12 cellular contexts compared by ENCODE assay signal in the genomic region with DNA sequence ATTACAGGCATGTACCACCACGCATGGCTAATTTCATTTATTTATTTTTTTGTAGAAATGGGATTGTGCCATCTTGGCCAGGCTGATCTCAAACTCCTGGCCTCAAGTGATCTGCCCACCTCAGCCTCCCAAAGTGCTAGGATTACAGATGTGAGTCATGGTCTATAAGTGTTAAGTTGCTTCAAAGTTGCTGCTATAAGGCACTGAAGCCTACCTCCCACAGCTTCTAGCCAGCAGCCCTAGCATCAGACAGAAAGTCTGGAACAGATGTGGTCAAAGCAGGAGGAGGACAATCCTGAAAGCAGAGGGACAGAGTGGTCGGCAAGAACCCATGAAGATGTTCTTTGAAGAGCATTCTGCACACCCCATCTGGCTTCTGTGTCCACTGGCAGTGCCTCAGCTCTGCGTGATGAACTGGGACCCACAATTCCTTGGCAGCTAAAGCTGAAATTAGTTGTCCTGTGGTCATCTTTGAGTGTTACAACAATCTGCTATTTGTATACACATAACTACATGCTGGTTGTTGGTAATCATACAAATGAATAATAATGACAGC. TPM values are rescaled to one million over a fixed set of nuclear protein-coding genes. Genes with fewer than 3 reads are reported as not detected.
DNase-seq lines count a peak whose midpoint lies in the region; ATAC-seq, FAIRE-seq and TF ChIP-seq lines count a peak whose summit lies in the region.
"Had no signal": no experiment of that assay in that cellular context is flagged by ENCODE, and none has a peak within 500 bp of the region (broad histone marks: within the 10 kb centered on the region; RNA-seq: fewer than 3 reads in every experiment).

No MANE protein-coding gene starts in this region.

- H3K9me3 Mint-ChIP-seq in naive thymus-derived CD4-positive, alpha-beta T cell: no peaks in the 10 kb centered on the region
- H3K9me3 Mint-ChIP-seq: natural killer cell had no signal

- no peak for TF ChIP-seq CTCF in astrocyte of the spinal cord (IDR thresholded peaks at IDR 0.05; ENCODE audit: low read depth, low read length)

- H3K36me3 Mint-ChIP-seq in naive thymus-derived CD4-positive, alpha-beta T cell: peaks cover 0 to 35% (median 10%) of the 10 kb centered on the region in 5 donors
- H3K36me3 Mint-ChIP-seq: natural killer cell had no signal

- DNase-seq in HTR-8/SVneo (ENCODE audit: insufficient read length, low spot score) (no peak), astrocyte of the spinal cord (ENCODE audit: low read depth, low spot score) (peak; percentile 78), NCI-H345 treated with DMSO at 0.1 percent for 48 hours (lab: John Stamatoyannopoulos, UW; ENCODE audit: unreplicated experiment) (no peak), HUDEP-2 (lab: John Stamatoyannopoulos, UW; ENCODE audit: unreplicated experiment in 76 of 76) (no peak)
- DNase-seq in naive thymus-derived CD4-positive, alpha-beta T cell: no peak
- DNase-seq: head of caudate nucleus, natural killer cell, NCI-H82 had no signal

- H3K4me1 ChIP-seq in BLaER1: peaks cover 99% of the 10 kb centered on the region
- peaks cover 20 to 44% of the 10 kb centered on the region in 2 donors for H3K4me1 ChIP-seq in naive thymus-derived CD4-positive, alpha-beta T cell (ENCODE audit: control insufficient read depth in 2 of 2, insufficient read depth in 2 of 2, low read length in 2 of 2)

- peak overlapping the region in 5 of 9 donors; percentile 12 to 77 (median 43) for H3K27ac Mint-ChIP-seq in naive thymus-derived CD4-positive, alpha-beta T cell

- peak overlapping the region; percentile 60 for H3K4me2 ChIP-seq in BLaER1

- H3K4me1 Mint-ChIP-seq in naive thymus-derived CD4-positive, alpha-beta T cell: peaks cover 45 to 83% (median 72%) of the 10 kb centered on the region in 7 donors

- H3K27ac ChIP-seq in BLaER1: peak overlapping the region; percentile 44; the same call in 1 of the 2 replicates
- H3K27ac ChIP-seq in naive thymus-derived CD4-positive, alpha-beta T cell (ENCODE audit: low read depth, low read length): no peak overlapping the region

- H3K27me3 ChIP-seq in BLaER1: no peaks in the 10 kb centered on the region
- H3K27me3 ChIP-seq in naive thymus-derived CD4-positive, alpha-beta T cell (ENCODE audit: control insufficient read depth in 2 of 2, insufficient read depth in 2 of 2, low read length in 2 of 2): no peaks in the 10 kb centered on the region

- H3K9me3 ChIP-seq in BLaER1: no peaks in the 10 kb centered on the region
- H3K9me3 ChIP-seq in naive thymus-derived CD4-positive, alpha-beta T cell (ENCODE audit: control insufficient read depth in 2 of 3, low read length in 3 of 3): no peaks in the 10 kb centered on the region

- no peaks in the 10 kb centered on the region for H3K27me3 Mint-ChIP-seq in naive thymus-derived CD4-positive, alpha-beta T cell

- peak; percentile 76 for FAIRE-seq in HTR-8/SVneo (lab: Jason Lieb, UNC)
- FAIRE-seq: K562 had no signal

- H3K4me3 Mint-ChIP-seq in naive thymus-derived CD4-positive, alpha-beta T cell: no peak overlapping the region
- H3K4me3 Mint-ChIP-seq: natural killer cell had no signal

- H3K36me3 ChIP-seq in BLaER1: peaks cover 48% of the 10 kb centered on the region
- peaks cover 0 to 7% (median 0%) of the 10 kb centered on the region in 3 experiments for H3K36me3 ChIP-seq in naive thymus-derived CD4-positive, alpha-beta T cell (ENCODE audit: control insufficient read depth in 2 of 3, insufficient read depth in 3 of 3, low read length in 3 of 3)

- in situ Hi-C loops in astrocyte of the spinal cord (cut with HindIII; ENCODE audit: low sequenced_read_pairs): no loop called here

- H4K20me1 ChIP-seq in BLaER1: no peaks in the 10 kb centered on the region

- intact Hi-C loops in naive thymus-derived CD4-positive, alpha-beta T cell (cut with micrococcal nuclease): no loop called here

- ATAC-seq in naive thymus-derived CD4-positive, alpha-beta T cell: no peak
- no peak for ATAC-seq in GM19395 (IDR thresholded peaks at IDR 0.05; ENCODE audit: unreplicated experiment)
- no peak for ATAC-seq in GM21737 (IDR thresholded peaks at IDR 0.05; ENCODE audit: unreplicated experiment)
- ATAC-seq: K562 had no signal

- POLR2A ChIA-PET in naive thymus-derived CD4-positive, alpha-beta T cell (lab: Charles Lee): interaction anchor here (0.8 to 1.3 kb wide), 4 partner anchors 10 to 87 kb away, joined by 3 to 4 read pairs (median 4); a partner anchor contains a TSS

- H3K4me3 ChIP-seq in BLaER1 (no peak overlapping the region), astrocyte of the spinal cord (ENCODE audit: low read depth, low read length) (no peak overlapping the region)
- no peak overlapping the region for H3K4me3 ChIP-seq in naive thymus-derived CD4-positive, alpha-beta T cell (ENCODE audit: low read length)
- H3K4me3 ChIP-seq: K562 had no signal

- no peak overlapping the region for H3K9ac ChIP-seq in BLaER1

- CTCF ChIA-PET in naive thymus-derived CD4-positive, alpha-beta T cell (lab: Charles Lee): interaction anchor here (0.6 to 3.1 kb wide), 4 partner anchors 13 to 85 kb away, joined by 3 to 15 read pairs (median 4); no protein-coding TSS in a partner anchor

RNA-seq across cellular contexts. Expression of a gene that starts 11.2 kb away (rescaled TPM):
- 10 to 100 TPM; 31.3 to 39.8 (median 34.1) TPM for total RNA-seq in naive thymus-derived CD4-positive, alpha-beta T cell
- polyA plus RNA-seq in naive thymus-derived CD4-positive, alpha-beta T cell: 10 to 100 TPM in 1 of 2 donors, 1 to 10 TPM in 1; 2.4 to 10.6 TPM

RNA-seq across cellular contexts. Expression of a gene that starts 43.7 kb away (rescaled TPM):
- total RNA-seq in naive thymus-derived CD4-positive, alpha-beta T cell: 1 to 10 TPM in 1 of 5 experiments, under 1 TPM in 3, not detected in 1; 0.12 to 1.1 (median 0.58) TPM
- polyA plus RNA-seq in naive thymus-derived CD4-positive, alpha-beta T cell: under 1 TPM; 0.31 to 0.59 TPM
- total RNA-seq: K562 had no signal
